ENCODE assay signal across 8 cellular contexts in genomic region chr16:71845639-71846431, GRCh38. TPM values are rescaled to one million over a fixed set of nuclear protein-coding genes. Genes with fewer than 3 reads are reported as not detected.
DNase-seq lines count a peak whose midpoint lies in the region; ATAC-seq and TF ChIP-seq lines count a peak whose summit lies in the region.

Gene ATXN1L (plus strand): TSS chr16:71845976. CDS start chr16:71849741, 3,765 bp downstream.

- peak; percentile 61 for ATAC-seq in GM21737 (IDR thresholded peaks at IDR 0.05; ENCODE audit: unreplicated experiment)
- ATAC-seq in naive thymus-derived CD8-positive, alpha-beta T cell = peak; percentile 95 to 97
- ATAC-seq in stimulated activated naive B cell treated with anti-CD40 and anti-IgM and Interleukin-4, amounts not matched to agents 10 μg/mL and 1 μg/mL and 100 μg/mL, for 72 hours (replicated peaks) = peak; percentile 90 to 93

- peaks cover 0 to 33% (median 12%) of the 10 kb centered on the region in 3 donors for H3K36me3 Mint-ChIP-seq in naive thymus-derived CD8-positive, alpha-beta T cell
- peaks cover 17 to 26% of the 10 kb centered on the region in 2 donors for H3K36me3 Mint-ChIP-seq in stimulated activated naive B cell treated with anti-CD40 and anti-IgM and Interleukin-4, amounts not matched to agents 10 μg/mL and 1 μg/mL and 100 μg/mL, for 72 hours

- peak within 1 kb of the TSS; percentile 90 to 96 (median 92) for H3K4me3 Mint-ChIP-seq in naive thymus-derived CD8-positive, alpha-beta T cell
- H3K4me3 Mint-ChIP-seq in stimulated activated naive B cell treated with anti-CD40 and anti-IgM and Interleukin-4, amounts not matched to agents 10 μg/mL and 1 μg/mL and 100 μg/mL, for 72 hours = peak within 1 kb of the TSS; percentile 92 to 94

- peak within 1 kb of the TSS; percentile 92 to 99 (median 98) for H3K27ac Mint-ChIP-seq in naive thymus-derived CD8-positive, alpha-beta T cell
- peak within 1 kb of the TSS; percentile 99 for H3K27ac Mint-ChIP-seq in stimulated activated naive B cell treated with anti-CD40 and anti-IgM and Interleukin-4, amounts not matched to agents 10 μg/mL and 1 μg/mL and 100 μg/mL, for 72 hours

- peak within 1 kb of the TSS; percentile 97 for H3K4me3 ChIP-seq in fibroblast of mammary gland (ENCODE audit: control insufficient read depth, low read depth, low read length)

- peaks cover 15 to 47% (median 41%) of the 10 kb centered on the region in 4 donors for H3K4me1 Mint-ChIP-seq in naive thymus-derived CD8-positive, alpha-beta T cell
- H3K4me1 Mint-ChIP-seq in stimulated activated naive B cell treated with anti-CD40 and anti-IgM and Interleukin-4, amounts not matched to agents 10 μg/mL and 1 μg/mL and 100 μg/mL, for 72 hours = peaks cover 39 to 56% of the 10 kb centered on the region in 2 donors

- no peaks in the 10 kb centered on the region for H3K27me3 Mint-ChIP-seq in naive thymus-derived CD8-positive, alpha-beta T cell
- H3K27me3 Mint-ChIP-seq in stimulated activated naive B cell treated with anti-CD40 and anti-IgM and Interleukin-4, amounts not matched to agents 10 μg/mL and 1 μg/mL and 100 μg/mL, for 72 hours = no peaks in the 10 kb centered on the region

- H3K9me3 Mint-ChIP-seq in naive thymus-derived CD8-positive, alpha-beta T cell = no peaks in the 10 kb centered on the region
- no peaks in the 10 kb centered on the region for H3K9me3 Mint-ChIP-seq in stimulated activated naive B cell treated with anti-CD40 and anti-IgM and Interleukin-4, amounts not matched to agents 10 μg/mL and 1 μg/mL and 100 μg/mL, for 72 hours

- POLR2A ChIA-PET in naive thymus-derived CD8-positive, alpha-beta T cell (lab: Charles Lee) = interaction anchor here (0.7 to 3.9 kb wide), 10 partner anchors 26 to 53 kb away, joined by 3 to 35 read pairs (median 6); partner anchors contain the start of genes AP1G1, IST1 and ZNF821

- DNase-seq in DMS79 treated with DMSO at 0.1 percent for 48 hours (lab: John Stamatoyannopoulos, UW) (peak; percentile 50), KG1 (lab: John Stamatoyannopoulos, UW) (peak; percentile 65), RKO (ENCODE audit: low spot score) (peak; percentile 91), fibroblast of mammary gland (ENCODE audit: low read depth) (peak; percentile 91)
- peak; percentile 87 to 92 for DNase-seq in activated T-helper 1 cell treated with anti-CD3 and anti-CD28 coated beads, Interleukin-2, amount 50 U/mL, for 16 hours (ENCODE audit: low read depth in 1 of 2, low spot score in 1 of 2)
- peak; percentile 88 to 97 (median 95) for DNase-seq in naive thymus-derived CD8-positive, alpha-beta T cell
- peak; percentile 93 for DNase-seq in stimulated activated naive B cell treated with anti-CD40 and anti-IgM and Interleukin-4, amounts not matched to agents 10 μg/mL and 1 μg/mL and 100 μg/mL, for 72 hours

- no peak for TF ChIP-seq CTCF in fibroblast of mammary gland (conservative IDR thresholded peaks at IDR 0.05; ENCODE audit: control insufficient read depth, insufficient read depth, low read depth, low read length)

RNA-seq across cellular contexts. Expression of gene ATXN1L, which starts in this region (rescaled TPM):
- total RNA-seq in naive thymus-derived CD8-positive, alpha-beta T cell = 10 to 100 TPM; 34.2 to 35.6 TPM
- polyA plus RNA-seq in naive thymus-derived CD8-positive, alpha-beta T cell = 1 to 10 TPM; 4.8 to 8.5 (median 7.5) TPM

Comparison
In these comparisons a context has a peak if more than half of its experiments do, and no peak if none do; other contexts are left out.
1. Peak in every context shown above with its lines: DNase-seq, ATAC-seq and H3K4me3 ChIP-seq.